23 cellular contexts compared by ENCODE assay signal in genomic region chr5:159593518-159594073, GRCh38.
DNase-seq lines count a peak whose midpoint lies in the region; ATAC-seq, FAIRE-seq and TF ChIP-seq lines count a peak whose summit lies in the region.
"Had no signal": no experiment of that assay in that cellular context is flagged by ENCODE, and none has a peak within 500 bp of the region (broad histone marks: within the 10 kb centered on the region; RNA-seq: fewer than 3 reads in every experiment).

No MANE protein-coding gene starts in this region.

- no peaks in the 10 kb centered on the region for H4K20me1 ChIP-seq in K562 (replicated peaks; ENCODE audit: control insufficient read depth, insufficient read depth, low read length)
- H4K20me1 ChIP-seq: BLaER1 had no signal

- no peaks in the 10 kb centered on the region for H3K9me1 ChIP-seq in K562 (ENCODE audit: control insufficient read depth, insufficient read depth, low read length)

- TF ChIP-seq RAD21 in K562 (CRISPR knock-in tag; conservative IDR thresholded peaks at IDR 0.05 in 1 of 2, IDR thresholded peaks at IDR 0.05 in 1 of 2), result no peak

- no peak overlapping the region for H2AFZ ChIP-seq in K562 (ENCODE audit: low read depth, low read length)
- H2AFZ ChIP-seq: GM23338 had no signal

- no TSS peak for BruUV-seq in K562 (replicated peaks; lab: Mats Ljungman, UMichigan)

- H3K27ac Mint-ChIP-seq in stimulated activated memory B cell treated with anti-CD40 and anti-IgM and Interleukin-4, amounts not matched to agents 10 μg/mL and 1 μg/mL and 100 μg/mL, for 72 hours, result no peak overlapping the region
- no peak overlapping the region for H3K27ac Mint-ChIP-seq in activated T-cell treated with anti-CD3 and anti-CD28 coated beads, Interleukin-2, amount 50 U/mL, for 24 hours
- H3K27ac Mint-ChIP-seq: B cell; CD4-positive, CD25-positive, alpha-beta regulatory T cell; CD8-positive, alpha-beta T cell; GM23338; H9 had no signal

- peaks cover 11% of the 10 kb centered on the region for H3K36me3 Mint-ChIP-seq in stimulated activated memory B cell treated with anti-CD40 and anti-IgM and Interleukin-4, amounts not matched to agents 10 μg/mL and 1 μg/mL and 100 μg/mL, for 72 hours
- H3K36me3 Mint-ChIP-seq in activated T-cell treated with anti-CD3 and anti-CD28 coated beads, Interleukin-2, amount 50 U/mL, for 24 hours (ENCODE audit: low read depth), result no peaks in the 10 kb centered on the region
- H3K36me3 Mint-ChIP-seq: CD8-positive, alpha-beta T cell had no signal

- no peak for FAIRE-seq in GM12891 (lab: Jason Lieb, UNC)
- FAIRE-seq in K562 (lab: Jason Lieb, UNC), result no peak
- FAIRE-seq: A204.1, G401.6, GM18507 had no signal

- CTCF ChIA-PET in K562 (lab: Yijun Ruan, JAX; ENCODE audit: low intra/inter-chr PET ratio), result no interaction called here

- in situ Hi-C loops in K562 (cut with MboI), result no loop called here

- POLR2A ChIA-PET in K562 (lab: Yijun Ruan, JAX), result no interaction called here

- H3K9me3 ChIP-seq in K562 (replicated peaks; ENCODE audit: control insufficient read depth, insufficient read depth, low read depth, low read length), result no peaks in the 10 kb centered on the region

- no peaks in the 10 kb centered on the region for H3K27me3 Mint-ChIP-seq in stimulated activated memory B cell treated with anti-CD40 and anti-IgM and Interleukin-4, amounts not matched to agents 10 μg/mL and 1 μg/mL and 100 μg/mL, for 72 hours
- peaks cover 17% of the 10 kb centered on the region for H3K27me3 Mint-ChIP-seq in activated T-cell treated with anti-CD3 and anti-CD28 coated beads, Interleukin-2, amount 50 U/mL, for 24 hours
- H3K27me3 Mint-ChIP-seq: B cell had no signal

- no peak for TF ChIP-seq CTCF in K562 (IDR thresholded peaks at IDR 0.05 in 2 of 3, conservative IDR thresholded peaks at IDR 0.05 in 1 of 3; ENCODE audit: insufficient read depth in 2 of 3, low read depth in 1 of 3, low read length in 3 of 3)

- H3K4me3 Mint-ChIP-seq in stimulated activated memory B cell treated with anti-CD40 and anti-IgM and Interleukin-4, amounts not matched to agents 10 μg/mL and 1 μg/mL and 100 μg/mL, for 72 hours, result no peak overlapping the region
- H3K4me3 Mint-ChIP-seq in activated T-cell treated with anti-CD3 and anti-CD28 coated beads, Interleukin-2, amount 50 U/mL, for 24 hours, result no peak overlapping the region
- H3K4me3 Mint-ChIP-seq: B cell; CD4-positive, CD25-positive, alpha-beta regulatory T cell; CD8-positive, alpha-beta T cell; GM23338; H9 had no signal

- no peaks in the 10 kb centered on the region for H3K79me2 ChIP-seq in K562 (ENCODE audit: control insufficient read depth, insufficient read depth, low read length)

- peaks cover 12% of the 10 kb centered on the region for H3K9me3 Mint-ChIP-seq in stimulated activated memory B cell treated with anti-CD40 and anti-IgM and Interleukin-4, amounts not matched to agents 10 μg/mL and 1 μg/mL and 100 μg/mL, for 72 hours
- H3K9me3 Mint-ChIP-seq in activated T-cell treated with anti-CD3 and anti-CD28 coated beads, Interleukin-2, amount 50 U/mL, for 24 hours, result peaks cover 23% of the 10 kb centered on the region

- H3K36me3 ChIP-seq in K562 (ENCODE audit: control insufficient read depth, insufficient read depth, low read length), result no peaks in the 10 kb centered on the region
- H3K36me3 ChIP-seq: BLaER1 had no signal

- intact Hi-C loops in K562 (cut with micrococcal nuclease), result no loop called here

- no peaks in the 10 kb centered on the region for H3K4me1 Mint-ChIP-seq in stimulated activated memory B cell treated with anti-CD40 and anti-IgM and Interleukin-4, amounts not matched to agents 10 μg/mL and 1 μg/mL and 100 μg/mL, for 72 hours
- H3K4me1 Mint-ChIP-seq in activated T-cell treated with anti-CD3 and anti-CD28 coated beads, Interleukin-2, amount 50 U/mL, for 24 hours (ENCODE audit: low read depth), result no peaks in the 10 kb centered on the region
- H3K4me1 Mint-ChIP-seq: B cell; CD4-positive, CD25-positive, alpha-beta regulatory T cell; GM23338 had no signal

- no peak for TF ChIP-seq EP300 in K562 (IDR thresholded peaks at IDR 0.05; ENCODE audit: low read length)

- H3K27me3 ChIP-seq in K562 (ENCODE audit: control insufficient read depth in 2 of 2, insufficient read depth in 2 of 2, low read length in 2 of 2), result no peaks in the 10 kb centered on the region
- H3K27me3 ChIP-seq: BLaER1 had no signal

- WGBS in K562 (ENCODE audit: insufficient coverage, low coverage, missing lambda C conversion rate), result 7% methylated on average over 1 of the region's 1 CpG

- H3K27ac ChIP-seq in K562 (ENCODE audit: extremely low read depth, low read depth, low read length), result no peak overlapping the region
- H3K27ac ChIP-seq: 22Rv1, BLaER1, C4-2B had no signal

- no peaks in the 10 kb centered on the region for H3K4me1 ChIP-seq in K562 (replicated peaks in 1 of 2; ENCODE audit: control insufficient read depth in 2 of 2, insufficient read depth in 2 of 2, low read length in 2 of 2)
- H3K4me1 ChIP-seq: BLaER1, Caco-2 had no signal

- H3K9ac ChIP-seq in K562 (ENCODE audit: insufficient read depth in 1 of 2, low read depth in 2 of 2, low read length in 2 of 2), result no peak overlapping the region
- H3K9ac ChIP-seq: BLaER1 had no signal

- DNase-seq in GM12891 (ENCODE audit: insufficient read length, low spot score) (no peak), K562 (ENCODE audit: extremely low read depth in 1 of 4, low spot score in 3 of 4) (no peak), activated gamma-delta T cell (lab: John Stamatoyannopoulos, UW) (no peak), SKM-1 treated with dmso at 0.1 percent for 144 hours (lab: John Stamatoyannopoulos, UW; ENCODE audit: unreplicated experiment) (no peak)
- DNase-seq in activated T-cell treated with anti-CD3 and anti-CD28 coated beads, Interleukin-2, amount 50 U/mL, for 24 hours, result no peak
- DNase-seq: Caco-2; CD4-positive, CD25-positive, alpha-beta regulatory T cell; CD8-positive, alpha-beta T cell; DMS153; DND-41; H9 had no signal

- H3K4me2 ChIP-seq in K562 (ENCODE audit: insufficient read depth, low read length), result no peak overlapping the region
- H3K4me2 ChIP-seq: BLaER1, GM23338 had no signal

- TF ChIP-seq POLR2A in GM12891 (IDR thresholded peaks at IDR 0.05; ENCODE audit: low read depth, low read length), result no peak
- TF ChIP-seq POLR2A in K562 (conservative IDR thresholded peaks at IDR 0.05), result no peak

- ATAC-seq in HG02610 (IDR thresholded peaks at IDR 0.05; ENCODE audit: unreplicated experiment), result peak; percentile 68
- no peak for ATAC-seq in K562
- ATAC-seq in stimulated activated memory B cell treated with anti-CD40 and anti-IgM and Interleukin-4, amounts not matched to agents 10 μg/mL and 1 μg/mL and 100 μg/mL, for 72 hours, result peak; percentile 64
- ATAC-seq in HG02588 (IDR thresholded peaks at IDR 0.05; ENCODE audit: unreplicated experiment), result no peak
- ATAC-seq: CD8-positive, alpha-beta T cell; GM23338; HCT116 had no signal

- H3K4me3 ChIP-seq in K562, result no peak overlapping the region
- H3K4me3 ChIP-seq: BLaER1, GM23338 had no signal

TF ChIP-seq in GM12891, 5 proteins besides CTCF, POLR2A, EP300 and RAD21:
- TF ChIP-seq SPI1 (IDR thresholded peaks at IDR 0.05; ENCODE audit: low read depth, low read length), result peak; percentile 72
- TF ChIP-seq POU2F2 (IDR thresholded peaks at IDR 0.05; ENCODE audit: low read depth, low read length), result no peak

TF ChIP-seq in K562, 482 proteins besides CTCF, POLR2A, EP300 and RAD21:
- TF ChIP-seq HDAC8 (tag; IDR thresholded peaks at IDR 0.05), result no peak
- TF ChIP-seq STAG1 (CRISPR knock-in tag; IDR thresholded peaks at IDR 0.05; ENCODE audit: borderline replicate concordance), result no peak
- TF ChIP-seq NFE2 (IDR thresholded peaks at IDR 0.05; ENCODE audit: low read depth), result no peak
- TF ChIP-seq ZNF644 (tag; IDR thresholded peaks at IDR 0.05; ENCODE audit: low read depth), result no peak
- TF ChIP-seq NR3C1 (CRISPR knock-in tag; IDR thresholded peaks at IDR 0.05), result no peak
- TF ChIP-seq SPI1 (IDR thresholded peaks at IDR 0.05; ENCODE audit: borderline replicate concordance, low read depth, low read length), result peak; percentile 10; the same call in 1 of the 2 replicates
- TF ChIP-seq CREB5 (CRISPR knock-in tag; IDR thresholded peaks at IDR 0.05), result no peak
- TF ChIP-seq SMARCA4 (IDR thresholded peaks at IDR 0.05), result no peak

Comparison
In these comparisons a context has a peak if more than half of its experiments do, and no peak if none do; other contexts are left out.
1. ATAC-seq: peak in HG02610 (single experiment) and stimulated activated memory B cell treated with anti-CD40 and anti-IgM and Interleukin-4, amounts not matched to agents 10 μg/mL and 1 μg/mL and 100 μg/mL, for 72 hours (single experiment); none in K562 (single experiment) and HG02588 (single experiment).